In the genomic region with DNA sequence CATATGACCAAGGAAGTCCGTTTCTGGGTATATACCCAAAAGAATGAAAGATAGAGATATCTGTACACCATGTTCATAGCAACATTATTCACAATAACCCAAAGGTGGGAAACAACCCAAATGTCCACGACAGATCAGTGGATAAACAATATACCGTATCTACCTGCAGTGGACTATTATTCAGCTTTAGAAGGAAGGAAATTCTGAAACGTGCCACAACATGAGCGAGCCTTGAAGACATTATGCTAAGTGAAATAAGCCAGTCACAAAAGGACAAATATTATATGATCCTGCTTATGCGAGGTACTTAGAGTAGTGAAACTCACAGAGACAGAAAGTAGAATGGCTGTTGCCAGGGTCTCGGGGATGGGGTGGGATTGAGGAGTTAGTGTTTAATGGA, we compare ENCODE assay signal across 7 cellular contexts.
"Had no signal": no experiment of that assay in that cellular context is flagged by ENCODE, and none has a peak within 500 bp of the region (broad histone marks: within the 10 kb centered on the region; RNA-seq: fewer than 3 reads in every experiment).

No MANE protein-coding gene starts in this region.

- H3K4me3 ChIP-seq: GM23338 had no signal

- FAIRE-seq: H1, H54, HTR-8/SVneo had no signal

- DNase-seq: H9, HCEC 1CT, IMR-90 had no signal

- H3K4me3 Mint-ChIP-seq: GM23338, H9 had no signal

- H2AFZ ChIP-seq: GM23338 had no signal

- H3K27ac Mint-ChIP-seq: GM23338, H9 had no signal

- ATAC-seq: GM23338 had no signal

- H3K4me2 ChIP-seq: GM23338 had no signal
